In the genomic region with DNA sequence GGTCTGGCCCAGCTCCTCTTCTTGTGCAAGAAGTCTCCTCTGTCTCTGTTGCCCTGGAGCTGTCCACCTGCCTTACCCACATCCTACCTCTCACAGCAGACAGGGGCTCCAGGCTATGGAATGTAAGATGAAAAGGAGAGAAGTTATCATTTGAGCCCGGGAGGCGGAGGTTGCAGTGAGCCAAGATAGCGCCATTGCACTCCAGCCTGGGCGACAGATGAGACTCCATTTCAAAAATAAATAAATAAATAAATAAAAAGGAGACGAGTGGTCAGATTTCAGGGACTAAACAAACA, we compare ENCODE assay signal across 18 cellular contexts. TPM values are rescaled to one million over a fixed set of nuclear protein-coding genes. Genes with fewer than 3 reads are reported as not detected.
DNase-seq lines count a peak whose midpoint lies in the region; ATAC-seq lines count a peak whose summit lies in the region.
"Had no signal": no experiment of that assay in that cellular context is flagged by ENCODE, and none has a peak within 500 bp of the region (broad histone marks: within the 10 kb centered on the region; RNA-seq: fewer than 3 reads in every experiment).

No MANE protein-coding gene starts in this region.

- DNase-seq in ELF-1 (ENCODE audit: low read depth, low spot score) (peak; percentile 69), SK-MEL-5 (ENCODE audit: low read depth, low spot score) (peak; percentile 9), islet precursor cell (peak; percentile 88), D341Med (ENCODE audit: low spot score) (no peak)
- no peak for DNase-seq in natural killer cell treated with Interleukin-12 subunit alpha and Interleukin-12 subunit beta and Interleukin-15 and Interleukin-18, amount 100 ng/mL, for 72 hours (ENCODE audit: low spot score)
- no peak for DNase-seq in stimulated activated effector memory CD8-positive, alpha-beta T cell treated with anti-CD3 and anti-CD28 coated beads, Interleukin-12 subunit alpha, Interleukin-12 subunit beta, amount 100 ng/mL, for 72 hours (ENCODE audit: low spot score in 2 of 2)
- DNase-seq: C1 segment of cervical spinal cord; DMS 273 treated with DMSO at 0.1 percent for 48 hours; GF-D8; HFFc6; Kasumi-1; MM.1S; NCI-H1092 treated with DMSO at 0.1 percent for 48 hours; NCI-H1694 treated with DMSO at 0.1 percent for 48 hours; NCI-H446; NK-92 treated with Interleukin-12 subunit alpha and Interleukin-12 subunit beta, amount 100 ng/mL, for 24 hours had no signal

- no peaks in the 10 kb centered on the region for H3K9me3 Mint-ChIP-seq in natural killer cell treated with Interleukin-12 subunit alpha and Interleukin-12 subunit beta and Interleukin-15 and Interleukin-18, amount 100 ng/mL, for 72 hours
- no peaks in the 10 kb centered on the region for H3K9me3 Mint-ChIP-seq in stimulated activated effector memory CD8-positive, alpha-beta T cell treated with anti-CD3 and anti-CD28 coated beads, Interleukin-12 subunit alpha, Interleukin-12 subunit beta, amount 100 ng/mL, for 72 hours
- H3K9me3 Mint-ChIP-seq: HFFc6 had no signal

- peak overlapping the region; percentile 20 to 52 for H3K27ac Mint-ChIP-seq in natural killer cell treated with Interleukin-12 subunit alpha and Interleukin-12 subunit beta and Interleukin-15 and Interleukin-18, amount 100 ng/mL, for 72 hours
- no peak overlapping the region for H3K27ac Mint-ChIP-seq in stimulated activated effector memory CD8-positive, alpha-beta T cell treated with anti-CD3 and anti-CD28 coated beads, Interleukin-12 subunit alpha, Interleukin-12 subunit beta, amount 100 ng/mL, for 72 hours
- H3K27ac Mint-ChIP-seq: HFFc6 had no signal

- H3K27me3 Mint-ChIP-seq in natural killer cell treated with Interleukin-12 subunit alpha and Interleukin-12 subunit beta and Interleukin-15 and Interleukin-18, amount 100 ng/mL, for 72 hours: no peaks in the 10 kb centered on the region

- in situ Hi-C loops in SK-MEL-5 (cut with HindIII; ENCODE audit: low pct_unique_long_range_greater_than_20kb, low sequenced_read_pairs): no loop called here

- H3K36me3 Mint-ChIP-seq in natural killer cell treated with Interleukin-12 subunit alpha and Interleukin-12 subunit beta and Interleukin-15 and Interleukin-18, amount 100 ng/mL, for 72 hours: no peaks in the 10 kb centered on the region
- no peaks in the 10 kb centered on the region for H3K36me3 Mint-ChIP-seq in stimulated activated effector memory CD8-positive, alpha-beta T cell treated with anti-CD3 and anti-CD28 coated beads, Interleukin-12 subunit alpha, Interleukin-12 subunit beta, amount 100 ng/mL, for 72 hours

- ATAC-seq in natural killer cell treated with Interleukin-12 subunit alpha and Interleukin-12 subunit beta and Interleukin-15 and Interleukin-18, amount 100 ng/mL, for 72 hours: no peak
- ATAC-seq in GM18502 (IDR thresholded peaks at IDR 0.05; ENCODE audit: poor library complexity, unreplicated experiment) (no peak), HG03521 (IDR thresholded peaks at IDR 0.05; ENCODE audit: unreplicated experiment) (no peak)
- no peak for ATAC-seq in stimulated activated effector memory CD8-positive, alpha-beta T cell treated with anti-CD3 and anti-CD28 coated beads, Interleukin-12 subunit alpha, Interleukin-12 subunit beta, amount 100 ng/mL, for 72 hours

- H3K4me1 Mint-ChIP-seq in natural killer cell treated with Interleukin-12 subunit alpha and Interleukin-12 subunit beta and Interleukin-15 and Interleukin-18, amount 100 ng/mL, for 72 hours (ENCODE audit: low read depth in 2 of 2): peaks cover 10 to 30% of the 10 kb centered on the region in 2 donors
- peaks cover 9% of the 10 kb centered on the region for H3K4me1 Mint-ChIP-seq in stimulated activated effector memory CD8-positive, alpha-beta T cell treated with anti-CD3 and anti-CD28 coated beads, Interleukin-12 subunit alpha, Interleukin-12 subunit beta, amount 100 ng/mL, for 72 hours

- no peak overlapping the region for H3K4me3 Mint-ChIP-seq in natural killer cell treated with Interleukin-12 subunit alpha and Interleukin-12 subunit beta and Interleukin-15 and Interleukin-18, amount 100 ng/mL, for 72 hours
- H3K4me3 Mint-ChIP-seq in stimulated activated effector memory CD8-positive, alpha-beta T cell treated with anti-CD3 and anti-CD28 coated beads, Interleukin-12 subunit alpha, Interleukin-12 subunit beta, amount 100 ng/mL, for 72 hours: no peak overlapping the region
- H3K4me3 Mint-ChIP-seq: HFFc6 had no signal

RNA-seq across cellular contexts. Expression of a gene that starts 37.5 kb away (rescaled TPM):
- 25.0 and 25.7 TPM in 2 replicates for total RNA-seq in SK-MEL-5 (2014; rRNA removed; shearing (Covaris generic))
- polyA plus RNA-seq in SK-MEL-5 (2015; cell fraction: cytosol; rRNA removed): 11.7 and 15.7 TPM in 2 replicates
- polyA plus RNA-seq in SK-MEL-5 (2015; cell fraction: nucleus; rRNA removed): 20.3 and 21.5 TPM in 2 replicates
- total RNA-seq in natural killer cell treated with Interleukin-12 subunit alpha and Interleukin-12 subunit beta and Interleukin-15 and Interleukin-18, amount 100 ng/mL, for 72 hours: 10 to 100 TPM; 31.8 to 36.5 TPM

Comparison
In these comparisons a context has a peak if more than half of its experiments do, and no peak if none do; other contexts are left out.
1. DNase-seq: peak in ELF-1 (single experiment), SK-MEL-5 (single experiment) and islet precursor cell (single experiment); none in natural killer cell treated with Interleukin-12 subunit alpha and Interleukin-12 subunit beta and Interleukin-15 and Interleukin-18, amount 100 ng/mL, for 72 hours (single experiment), stimulated activated effector memory CD8-positive, alpha-beta T cell treated with anti-CD3 and anti-CD28 coated beads, Interleukin-12 subunit alpha, Interleukin-12 subunit beta, amount 100 ng/mL, for 72 hours (0 of 2) and D341Med (single experiment).